ENCODE assay signal across 17 cellular contexts in the genomic region with DNA sequence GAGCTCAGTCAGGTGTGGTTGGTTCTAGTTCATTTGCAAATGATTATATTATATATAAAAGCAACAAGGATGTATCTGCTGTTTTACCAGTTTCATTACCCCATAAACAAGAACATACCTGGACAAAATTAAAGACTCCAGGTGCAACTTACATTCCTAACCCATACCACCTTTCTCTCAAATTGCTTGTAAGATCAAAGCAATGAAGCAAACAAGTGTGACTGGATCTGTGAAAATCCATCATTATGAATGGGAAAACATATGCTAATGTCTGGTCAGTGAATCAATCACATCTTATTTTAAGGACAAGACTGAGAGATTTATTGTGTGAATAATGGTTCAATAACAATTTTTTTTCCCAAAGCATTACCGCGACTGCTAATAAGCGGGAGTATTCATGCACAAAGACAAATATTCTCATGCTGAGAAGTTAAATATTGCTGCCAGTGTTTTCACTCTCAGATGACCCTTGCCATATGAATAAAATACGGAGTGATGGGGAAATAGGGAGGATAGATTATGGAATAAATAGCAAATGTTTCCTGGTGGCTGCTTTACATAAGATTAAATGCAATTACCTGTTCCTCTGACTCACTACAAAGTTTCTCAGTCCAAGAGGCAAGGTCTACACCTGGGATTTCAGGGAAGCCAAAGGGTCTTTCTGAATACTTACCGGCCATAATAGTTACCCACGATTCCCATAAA. TPM values are rescaled to one million over a fixed set of nuclear protein-coding genes. Genes with fewer than 3 reads are reported as not detected.
A peak's percentile ranks its signal among the peaks of the same experiment; 100 is the strongest.
DNase-seq lines count a peak whose midpoint lies in the region; FAIRE-seq and TF ChIP-seq lines count a peak whose summit lies in the region.
"Had no signal": no experiment of that assay in that cellular context is flagged by ENCODE, and none has a peak within 500 bp of the region (broad histone marks: within the 10 kb centered on the region; RNA-seq: fewer than 3 reads in every experiment).

No MANE protein-coding gene starts in this region.

- DNase-seq in NCI-H1417 (lab: John Stamatoyannopoulos, UW) (peak in 2 of 3 experiments; percentile 28 to 75), PC-9 (peak in 1 of 2 experiments; percentile 89), mesendoderm (no peak), small intestine (peak; percentile 84), SJCRH30 (no peak), NCI-H2029 (lab: John Stamatoyannopoulos, UW) (no peak)
- no peak for DNase-seq in activated CD4-positive, CD25-positive, alpha-beta regulatory T cell (lab: John Stamatoyannopoulos, UW)
- DNase-seq: DMS153, NCI-H1694, NCI-H226, NCI-H524 treated with DMSO at 0.1 percent for 48 hours, OCI-M1 had no signal

- no peak overlapping the region for H3K56ac ChIP-seq in mesendoderm (ENCODE audit: low read length)

- WGBS in mesendoderm (ENCODE audit: extremely low coverage, insufficient coverage, low lambda C conversion rate) = no CpG with 5 or more reads among the region's 6 CpGs
- 18 to 62% (median 36%) methylated on average over 6 of the region's 6 CpGs for WGBS in small intestine, 3 donors

- H4K8ac ChIP-seq in mesendoderm (ENCODE audit: low read depth, low read length) = no peak overlapping the region

- no peaks in the 10 kb centered on the region for H3K79me1 ChIP-seq in mesendoderm (ENCODE audit: low read length)

- H3F3A ChIP-seq in PC-9 (ENCODE audit: insufficient read depth, low read depth) = peaks cover 20% of the 10 kb centered on the region

- intact Hi-C loops in PC-9 (cut with micrococcal nuclease; ENCODE audit: unreplicated experiment) = no loop called here

- no peak overlapping the region for H2BK15ac ChIP-seq in mesendoderm (replicated peaks; ENCODE audit: low read depth)

- H2BK5ac ChIP-seq in mesendoderm (ENCODE audit: low read length) = no peak overlapping the region

- H3K79me2 ChIP-seq in PC-9 (ENCODE audit: low read depth) (no peaks in the 10 kb centered on the region), mesendoderm (ENCODE audit: control insufficient read depth, insufficient read depth, low read length) (no peaks in the 10 kb centered on the region)

- no peak for FAIRE-seq in small intestine (lab: Jason Lieb, UNC)
- FAIRE-seq: H1 had no signal

- no peak overlapping the region for H3K9ac ChIP-seq in mesendoderm (ENCODE audit: low read length)
- H3K9ac ChIP-seq: KMS-11 had no signal

- H4K5ac ChIP-seq in mesendoderm (ENCODE audit: low read length) = no peak overlapping the region

- H3K4ac ChIP-seq in mesendoderm (ENCODE audit: low read depth, low read length) = no peak overlapping the region

- peak overlapping the region; percentile 28 for H3K18ac ChIP-seq in mesendoderm (ENCODE audit: low read length)

- no peaks in the 10 kb centered on the region for H3K27me3 ChIP-seq in PC-9 (ENCODE audit: insufficient read depth, low read depth)
- no peaks in the 10 kb centered on the region for H3K27me3 ChIP-seq in mesendoderm (ENCODE audit: insufficient read depth, low read length, poor library complexity)
- no peaks in the 10 kb centered on the region for H3K27me3 ChIP-seq in small intestine (ENCODE audit: control insufficient read depth in 2 of 2, insufficient read depth in 2 of 2, low read length in 2 of 2)
- H3K27me3 ChIP-seq in SJCRH30 = no peaks in the 10 kb centered on the region
- H3K27me3 ChIP-seq: SJSA1 had no signal

- H3K4me2 ChIP-seq in PC-9 = peak overlapping the region; percentile 63
- no peak overlapping the region for H3K4me2 ChIP-seq in mesendoderm (ENCODE audit: low read length)
- H3K4me2 ChIP-seq: KMS-11 had no signal

- H4K20me1 ChIP-seq in PC-9 (ENCODE audit: insufficient read depth) = no peaks in the 10 kb centered on the region

- CTCF ChIA-PET in PC-9 (lab: Charles Lee) = no interaction called here

- H2BK120ac ChIP-seq in mesendoderm (ENCODE audit: low read depth, low read length) = no peak overlapping the region

- no peaks in the 10 kb centered on the region for H3K9me2 ChIP-seq in PC-9 (ENCODE audit: insufficient read depth)

- H3K4me1 ChIP-seq in PC-9 (replicated peaks; ENCODE audit: insufficient read depth) = peaks cover 32% of the 10 kb centered on the region
- H3K4me1 ChIP-seq in mesendoderm (ENCODE audit: control insufficient read depth, low read depth, low read length) = peaks cover 2% of the 10 kb centered on the region
- peaks cover 4 to 12% of the 10 kb centered on the region in 2 donors for H3K4me1 ChIP-seq in small intestine (ENCODE audit: control insufficient read depth in 2 of 2, insufficient read depth in 1 of 2, low read depth in 1 of 2, low read length in 1 of 2)
- H3K4me1 ChIP-seq in SJCRH30 = 0 out of 2 replicates have a peak, but pooled peaks cover 3% of the 10 kb centered on the region
- H3K4me1 ChIP-seq: SJSA1 had no signal

- H3K9me3 ChIP-seq in PC-9 (ENCODE audit: insufficient read depth, low read depth) = peaks cover under 1% of the 10 kb centered on the region; the same call in 1 of the 2 replicates
- no peaks in the 10 kb centered on the region for H3K9me3 ChIP-seq in small intestine (ENCODE audit: control insufficient read depth, low read depth)
- no peaks in the 10 kb centered on the region for H3K9me3 ChIP-seq in SJCRH30 (replicated peaks)
- H3K9me3 ChIP-seq: SJSA1 had no signal

- H3K27ac ChIP-seq in PC-9 (peak overlapping the region; percentile 77), mesendoderm (ENCODE audit: low read depth, low read length) (no peak overlapping the region), small intestine (ENCODE audit: low read depth in 1 of 2, low read length in 1 of 2) (peak overlapping the region; percentile 3 to 49), SJCRH30 (no peak overlapping the region)
- H3K27ac ChIP-seq: C4-2B, KMS-11, RWPE1, SJSA1 had no signal

- no peak overlapping the region for H2AK5ac ChIP-seq in mesendoderm (ENCODE audit: low read length)

- peak overlapping the region; percentile 71; the same call in 1 of the 2 replicates for H2AFZ ChIP-seq in PC-9

- POLR2A ChIA-PET in PC-9 (lab: Charles Lee; ENCODE audit: unreplicated experiment) = no interaction called here

- H3K23ac ChIP-seq in mesendoderm (ENCODE audit: low read length) = no peak overlapping the region

- H3K4me3 ChIP-seq in PC-9 (peak overlapping the region; percentile 31; the same call in 1 of the 2 replicates), mesendoderm (ENCODE audit: low read length) (no peak overlapping the region), small intestine (ENCODE audit: low read depth in 1 of 2, low read length in 2 of 2) (no peak overlapping the region), SJCRH30 (no peak overlapping the region)
- H3K4me3 ChIP-seq: SJSA1 had no signal

- TF ChIP-seq CTCF in PC-9 (conservative IDR thresholded peaks at IDR 0.05) = no peak

- BruUV-seq in PC-9 (replicated peaks; lab: Mats Ljungman, UMichigan) = no TSS peak

- no peaks in the 10 kb centered on the region for H3K36me3 ChIP-seq in PC-9 (ENCODE audit: low read depth)
- no peaks in the 10 kb centered on the region for H3K36me3 ChIP-seq in mesendoderm (ENCODE audit: control insufficient read depth, insufficient read depth, low read length)
- no peaks in the 10 kb centered on the region for H3K36me3 ChIP-seq in small intestine (ENCODE audit: control insufficient read depth in 2 of 2, insufficient read depth in 2 of 2, low read length in 2 of 2)
- H3K36me3 ChIP-seq in SJCRH30 = no peaks in the 10 kb centered on the region
- H3K36me3 ChIP-seq: SJSA1 had no signal

RNA-seq across cellular contexts. Expression of a gene that starts 59.3 kb away (rescaled TPM):
- 18.5 and 27.5 TPM in 2 replicates for total RNA-seq in PC-9 (2021)
- 87.9 TPM for polyA plus RNA-seq in mesendoderm (2013, experiment 1 of 2)
- 85.0 TPM for polyA plus RNA-seq in mesendoderm (2013, experiment 2 of 2)
- 10 to 100 TPM; 11.6 to 17.4 (median 13.9) TPM for polyA plus RNA-seq in small intestine
- 257 and 288 TPM in 2 replicates for total RNA-seq in SJCRH30 (2014; rRNA removed; shearing (Covaris generic))

Comparison
In these comparisons a context has a peak if more than half of its experiments do, and no peak if none do; other contexts are left out.
1. DNase-seq: peak in NCI-H1417 (2 of 3) and small intestine (single experiment); none in mesendoderm (single experiment), SJCRH30 (0 of 2), activated CD4-positive, CD25-positive, alpha-beta regulatory T cell (0 of 4) and NCI-H2029 (single experiment).
2. H3K27ac ChIP-seq: peak in PC-9 (single experiment) and small intestine (2 of 2); none in mesendoderm (single experiment) and SJCRH30 (single experiment).